Comparison of ENCODE assay signal across 1 cellular context in the genomic region with DNA sequence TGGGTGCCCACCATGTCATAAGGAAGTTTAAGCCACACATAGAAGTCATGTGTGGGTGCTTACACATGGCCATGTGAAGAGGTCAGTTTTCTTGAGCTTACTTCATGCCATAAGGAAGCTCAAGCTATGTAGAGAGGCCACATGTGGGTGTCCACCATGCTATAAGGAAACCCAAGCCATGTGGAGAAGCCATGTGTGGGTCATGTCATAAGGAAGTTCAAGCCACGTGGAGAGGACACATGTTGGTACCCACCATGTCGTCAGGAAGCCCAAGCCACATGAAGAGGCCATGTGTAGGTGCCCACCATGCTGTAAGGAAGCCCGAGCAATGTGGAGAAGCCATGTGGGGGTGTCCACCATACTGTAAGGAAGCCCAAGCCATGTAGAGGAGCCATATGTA.
TF ChIP-seq lines count a peak whose summit lies in the region.

No MANE protein-coding gene starts in this region.

TF ChIP-seq in SK-N-SH, 30 proteins besides CTCF, POLR2A, EP300 and RAD21:
- TF ChIP-seq, protein P1, sequence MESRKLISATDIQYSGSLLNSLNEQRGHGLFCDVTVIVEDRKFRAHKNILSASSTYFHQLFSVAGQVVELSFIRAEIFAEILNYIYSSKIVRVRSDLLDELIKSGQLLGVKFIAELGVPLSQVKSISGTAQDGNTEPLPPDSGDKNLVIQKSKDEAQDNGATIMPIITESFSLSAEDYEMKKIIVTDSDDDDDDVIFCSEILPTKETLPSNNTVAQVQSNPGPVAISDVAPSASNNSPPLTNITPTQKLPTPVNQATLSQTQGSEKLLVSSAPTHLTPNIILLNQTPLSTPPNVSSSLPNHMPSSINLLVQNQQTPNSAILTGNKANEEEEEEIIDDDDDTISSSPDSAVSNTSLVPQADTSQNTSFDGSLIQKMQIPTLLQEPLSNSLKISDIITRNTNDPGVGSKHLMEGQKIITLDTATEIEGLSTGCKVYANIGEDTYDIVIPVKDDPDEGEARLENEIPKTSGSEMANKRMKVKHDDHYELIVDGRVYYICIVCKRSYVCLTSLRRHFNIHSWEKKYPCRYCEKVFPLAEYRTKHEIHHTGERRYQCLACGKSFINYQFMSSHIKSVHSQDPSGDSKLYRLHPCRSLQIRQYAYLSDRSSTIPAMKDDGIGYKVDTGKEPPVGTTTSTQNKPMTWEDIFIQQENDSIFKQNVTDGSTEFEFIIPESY (IDR thresholded peaks at IDR 0.05; ENCODE audit: borderline replicate concordance, low read depth): no peak
- TF ChIP-seq NFIC (IDR thresholded peaks at IDR 0.05; ENCODE audit: borderline replicate concordance) (no peak), POLR2AphosphoS5 (IDR thresholded peaks at IDR 0.05; ENCODE audit: low read depth, low read length) (no peak)
